17 cellular contexts compared by ENCODE assay signal in the genomic region with DNA sequence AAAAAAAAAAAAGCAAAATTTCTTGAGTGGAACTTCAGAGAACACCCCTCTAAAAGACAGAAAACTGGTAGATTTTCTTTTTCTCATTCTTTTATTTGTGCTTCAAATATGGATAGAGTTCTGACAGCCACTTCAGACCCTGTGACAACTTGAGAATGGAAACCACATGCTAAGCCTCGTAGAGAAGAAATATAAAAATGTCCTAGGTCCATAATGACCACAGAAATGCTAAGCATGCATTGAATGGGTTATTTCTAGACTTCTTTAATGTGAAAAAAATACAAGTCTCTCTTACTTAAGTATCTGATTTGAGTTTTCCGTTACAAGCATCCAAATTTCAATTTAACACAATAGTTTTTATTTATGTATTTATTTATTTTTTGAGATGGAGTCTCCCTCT. TPM values are rescaled to one million over a fixed set of nuclear protein-coding genes. Genes with fewer than 3 reads are reported as not detected.
DNase-seq lines count a peak whose midpoint lies in the region; ATAC-seq, FAIRE-seq and TF ChIP-seq lines count a peak whose summit lies in the region.
"Had no signal": no experiment of that assay in that cellular context is flagged by ENCODE, and none has a peak within 500 bp of the region (broad histone marks: within the 10 kb centered on the region; RNA-seq: fewer than 3 reads in every experiment).

No MANE protein-coding gene starts in this region.

- no peaks in the 10 kb centered on the region for H3K27me3 ChIP-seq in BJ (ENCODE audit: control insufficient read depth, insufficient read depth, low read length)
- no peaks in the 10 kb centered on the region for H3K27me3 ChIP-seq in adipocyte (replicated peaks; ENCODE audit: control insufficient read depth, insufficient read depth, low read length)
- H3K27me3 ChIP-seq in adrenal gland, result no peaks in the 10 kb centered on the region
- H3K27me3 ChIP-seq: BE2C had no signal

- 80 to 86% (median 83%) methylated on average over 2 of the region's 2 CpGs for WGBS in adrenal gland, 4 donors

- no peak overlapping the region for H3K4me3 ChIP-seq in BJ (ENCODE audit: low read depth, low read length)
- H3K4me3 ChIP-seq in adipocyte (ENCODE audit: low read length), result no peak overlapping the region
- H3K4me3 ChIP-seq in choroid plexus epithelial cell (ENCODE audit: low read depth, low read length), result no peak overlapping the region
- H3K4me3 ChIP-seq in adrenal gland, result no peak overlapping the region

- CTCF ChIA-PET in BJ (lab: Yijun Ruan, JAX), result no interaction called here

- no peak for TF ChIP-seq CTCF in BJ (IDR thresholded peaks at IDR 0.05; ENCODE audit: insufficient read depth, low read depth, low read length)
- TF ChIP-seq CTCF in choroid plexus epithelial cell (conservative IDR thresholded peaks at IDR 0.05; ENCODE audit: low read depth, low read length), result no peak
- no peak for TF ChIP-seq CTCF in adrenal gland (IDR thresholded peaks at IDR 0.05)

- no peak for ATAC-seq in HG02642 (IDR thresholded peaks at IDR 0.05; ENCODE audit: poor library complexity, unreplicated experiment)

- H3K27ac ChIP-seq in adrenal gland, result no peak overlapping the region
- H3K27ac ChIP-seq: C4-2B, HL-60 had no signal

- FAIRE-seq in H54 (lab: Jason Lieb, UNC), result no peak

- H3K4me1 ChIP-seq in adipocyte (ENCODE audit: control insufficient read depth, insufficient read depth, low read length) (no peaks in the 10 kb centered on the region), adrenal gland (replicated peaks in 1 of 2) (no peaks in the 10 kb centered on the region)
- H3K4me1 ChIP-seq: BE2C had no signal

- intact Hi-C loops in adrenal gland (cut with DNase I), result no loop called here

- peak; percentile 31 for DNase-seq in BJ (ENCODE audit: low read depth)
- peak; percentile 57 for DNase-seq in adipocyte (ENCODE audit: low read depth)
- DNase-seq in choroid plexus epithelial cell (ENCODE audit: low read depth), result peak; percentile 23
- peak; percentile 24 for DNase-seq in iris pigment epithelial cell (ENCODE audit: low read depth)
- no peak for DNase-seq in NCI-H510A (lab: John Stamatoyannopoulos, UW)
- no peak for DNase-seq in H54 (ENCODE audit: insufficient read length, low spot score)
- no peak for DNase-seq in adrenal gland
- DNase-seq: BE2C; CD4-positive, alpha-beta T cell; DMS153; DMS79; GF-D8; GOT3; H9 had no signal

- TF ChIP-seq POLR2A in H54 (IDR thresholded peaks at IDR 0.05; ENCODE audit: low read depth, low read length) (no peak), adrenal gland (IDR thresholded peaks at IDR 0.05) (no peak)

- H3K9me3 ChIP-seq in adipocyte (ENCODE audit: control insufficient read depth, low read length) (peaks cover 21% of the 10 kb centered on the region), adrenal gland (replicated peaks in 1 of 3) (peaks cover 0 to 4% (median 0%) of the 10 kb centered on the region in 3 donors)
- H3K9me3 ChIP-seq: BE2C had no signal

- H3K36me3 ChIP-seq in BJ (ENCODE audit: control insufficient read depth, insufficient read depth, low read length), result no peaks in the 10 kb centered on the region
- H3K36me3 ChIP-seq in adipocyte (ENCODE audit: control insufficient read depth, insufficient read depth, low read length, severe bottlenecking), result no peaks in the 10 kb centered on the region
- H3K36me3 ChIP-seq in adrenal gland (replicated peaks in 1 of 2), result no peaks in the 10 kb centered on the region
- H3K36me3 ChIP-seq: BE2C had no signal

- H3K9ac ChIP-seq in adipocyte (ENCODE audit: low read length), result no peak overlapping the region

- POLR2A ChIA-PET in BJ (lab: Charles Lee), result no interaction called here

RNA-seq across cellular contexts. Expression of a gene that starts 28.3 kb away (rescaled TPM):
- 70.9 and 81.9 TPM in 2 replicates for polyA plus RNA-seq in BJ (2011; rRNA removed)
- polyA minus RNA-seq in BJ (2011; rRNA and poly(A)+ RNA removed), result 77.6 and 111 TPM in 2 replicates
- 10 to 100 TPM in 2 of 8 donors, 1 to 10 TPM in 6; 1.5 to 98.6 (median 2.7) TPM for total RNA-seq in adrenal gland
- 10 to 100 TPM in 1 of 3 donors, 1 to 10 TPM in 1, under 1 TPM in 1; 0.77 to 40.1 (median 2.9) TPM for polyA plus RNA-seq in adrenal gland
- total RNA-seq: CD4-positive, alpha-beta T cell; H9 had no signal

Comparison
In these comparisons a context has a peak if more than half of its experiments do, and no peak if none do; other contexts are left out.
1. DNase-seq: peak in BJ (single experiment), adipocyte (single experiment), choroid plexus epithelial cell (single experiment) and iris pigment epithelial cell (single experiment); none in NCI-H510A (single experiment), H54 (single experiment) and adrenal gland (0 of 7).